In the genomic region with DNA sequence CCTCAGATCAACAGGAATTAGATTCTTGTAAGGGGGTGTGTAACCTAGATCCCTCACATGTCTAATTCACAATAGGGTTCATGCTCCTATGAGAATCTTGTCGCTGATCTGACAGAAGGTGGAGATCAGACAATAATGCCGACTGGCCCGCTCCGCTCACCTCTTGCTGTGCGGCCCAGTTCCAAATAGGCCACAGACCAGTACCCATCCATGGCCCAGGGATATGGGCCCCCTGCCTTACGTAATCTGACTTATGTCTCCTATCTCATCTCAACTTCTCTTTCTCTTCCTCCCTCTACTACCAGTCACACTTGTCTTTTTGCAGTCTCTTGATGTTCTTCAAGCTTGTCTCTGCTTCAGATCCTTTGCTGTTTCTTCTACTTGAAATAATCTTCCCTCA, we compare ENCODE assay signal across 28 cellular contexts.
"Had no signal": no experiment of that assay in that cellular context is flagged by ENCODE, and none has a peak within 500 bp of the region (broad histone marks: within the 10 kb centered on the region; RNA-seq: fewer than 3 reads in every experiment).

No MANE protein-coding gene starts in this region.

- FAIRE-seq: colon, kidney had no signal

- H3K9me3 Mint-ChIP-seq: mesothelial cell of epicardium; naive thymus-derived CD4-positive, alpha-beta T cell; nephron; stimulated activated memory B cell treated with anti-CD40 and anti-IgM and Interleukin-4, amounts not matched to agents 10 μg/mL and 1 μg/mL and 100 μg/mL, for 72 hours; stimulated activated naive CD8-positive, alpha-beta T cell treated with anti-CD3 and anti-CD28 coated beads, Interleukin-15, amount 100 ng/mL, for 72 hours had no signal

- ATAC-seq: esophagus mucosa; gastroesophageal sphincter; heart left ventricle; left lobe of liver; mucosa of descending colon; naive thymus-derived CD4-positive, alpha-beta T cell; psoas muscle; right cardiac atrium; stimulated activated memory B cell treated with anti-CD40 and anti-IgM and Interleukin-4, amounts not matched to agents 10 μg/mL and 1 μg/mL and 100 μg/mL, for 72 hours; stimulated activated naive CD8-positive, alpha-beta T cell treated with anti-CD3 and anti-CD28 coated beads, Interleukin-15, amount 100 ng/mL, for 72 hours; upper lobe of right lung had no signal

- H3K9me3 ChIP-seq: gastroesophageal sphincter, heart left ventricle, mucosa of descending colon, psoas muscle, sigmoid colon, suprapubic skin, transverse colon, upper lobe of right lung, uterus had no signal

- H3K36me3 ChIP-seq: uterus had no signal

- H3K27ac Mint-ChIP-seq: mesothelial cell of epicardium; nephron; stimulated activated memory B cell treated with anti-CD40 and anti-IgM and Interleukin-4, amounts not matched to agents 10 μg/mL and 1 μg/mL and 100 μg/mL, for 72 hours had no signal

- H3K27me3 ChIP-seq: dorsolateral prefrontal cortex, gastroesophageal sphincter, heart left ventricle, hepatocyte, sigmoid colon, suprapubic skin, transverse colon, upper lobe of right lung, uterus had no signal

- H3K4me1 ChIP-seq: gastroesophageal sphincter, heart left ventricle, psoas muscle, sigmoid colon, suprapubic skin, transverse colon, upper lobe of right lung, uterus had no signal

- H3K4me3 ChIP-seq: dorsolateral prefrontal cortex, gastroesophageal sphincter, heart left ventricle, hepatocyte, mucosa of descending colon, psoas muscle, sigmoid colon, suprapubic skin, transverse colon, upper lobe of right lung, uterus had no signal

- H3K27me3 Mint-ChIP-seq: naive thymus-derived CD4-positive, alpha-beta T cell; stimulated activated memory B cell treated with anti-CD40 and anti-IgM and Interleukin-4, amounts not matched to agents 10 μg/mL and 1 μg/mL and 100 μg/mL, for 72 hours; stimulated activated naive CD8-positive, alpha-beta T cell treated with anti-CD3 and anti-CD28 coated beads, Interleukin-15, amount 100 ng/mL, for 72 hours had no signal

- H3K27ac ChIP-seq: dorsolateral prefrontal cortex, epithelial cell of prostate, gastroesophageal sphincter, heart left ventricle, hepatocyte, psoas muscle, sigmoid colon, suprapubic skin, transverse colon, upper lobe of right lung, uterus had no signal

- DNase-seq: effector CD4-positive, alpha-beta T cell; foreskin fibroblast; heart left ventricle; kidney; mesenchymal stem cell; mucosa of descending colon; naive thymus-derived CD4-positive, alpha-beta T cell; nucleus accumbens; psoas muscle; sigmoid colon; stimulated activated CD4-positive, alpha-beta T cell treated with anti-CD3 and anti-CD28 coated beads, Interleukin-2, amount 100 ng/mL, for 24 hours; stimulated activated CD4-positive, alpha-beta T cell treated with anti-CD3 and anti-CD28 coated beads, Interleukin-4, amount 100 ng/mL, for 24 hours; stimulated activated naive CD8-positive, alpha-beta T cell treated with anti-CD3 and anti-CD28 coated beads, Interleukin-15, amount 100 ng/mL, for 72 hours; transverse colon; upper lobe of right lung; uterus had no signal

- H3K4me1 Mint-ChIP-seq: mesothelial cell of epicardium, nephron had no signal

- H3K4me3 Mint-ChIP-seq: mesothelial cell of epicardium; naive thymus-derived CD4-positive, alpha-beta T cell; nephron; stimulated activated memory B cell treated with anti-CD40 and anti-IgM and Interleukin-4, amounts not matched to agents 10 μg/mL and 1 μg/mL and 100 μg/mL, for 72 hours; stimulated activated naive CD8-positive, alpha-beta T cell treated with anti-CD3 and anti-CD28 coated beads, Interleukin-15, amount 100 ng/mL, for 72 hours had no signal
